Comparison of ENCODE assay signal across 28 cellular contexts in genomic region chr10:113713297-113713982, GRCh38. TPM values are rescaled to one million over a fixed set of nuclear protein-coding genes. Genes with fewer than 3 reads are reported as not detected.
A peak's percentile ranks its signal among the peaks of the same experiment; 100 is the strongest.
DNase-seq lines count a peak whose midpoint lies in the region; ATAC-seq, FAIRE-seq and TF ChIP-seq lines count a peak whose summit lies in the region.
"Had no signal": no experiment of that assay in that cellular context is flagged by ENCODE, and none has a peak within 500 bp of the region (broad histone marks: within the 10 kb centered on the region; RNA-seq: fewer than 3 reads in every experiment).

No MANE protein-coding gene starts in this region.

- H3K27me3 ChIP-seq in HUES48 (ENCODE audit: control insufficient read depth, insufficient read depth, low read length) (no peaks in the 10 kb centered on the region), body of pancreas (no peaks in the 10 kb centered on the region), lower lobe of right lung (ENCODE audit: low read depth) (no peaks in the 10 kb centered on the region)
- H3K27me3 ChIP-seq: BE2C had no signal

- intact Hi-C loops in body of pancreas (cut with DNase I) (no loop called here), lower lobe of right lung (cut with DNase I) (no loop called here)

- no peak for DNase-seq in A549 (ENCODE audit: low read depth in 1 of 2, low spot score in 1 of 2)
- DNase-seq in body of pancreas, result no peak
- DNase-seq in renal cortical epithelial cell (ENCODE audit: low read depth), result peak; percentile 13
- no peak for DNase-seq in effector memory CD8-positive, alpha-beta T cell
- no peak for DNase-seq in lower lobe of right lung
- DNase-seq: ACHN; BE2C; CD8-positive, alpha-beta memory T cell; DMS 273 treated with DMSO at 0.1 percent for 48 hours; DMS79; EL; GDM1; GM23248; NCI-H1092; NCI-H1417 treated with DMSO at 0.1 percent for 48 hours; NCI-H1694 treated with DMSO at 0.1 percent for 48 hours; NCI-H2081; NCI-H2227 treated with DMSO at 0.1 percent for 48 hours; SK-N-SH; SW 1271 had no signal

- TF ChIP-seq EP300 in A549 (IDR thresholded peaks at IDR 0.05), result no peak

- no peak for TF ChIP-seq RAD21 in A549 (conservative IDR thresholded peaks at IDR 0.05 in 1 of 2, IDR thresholded peaks at IDR 0.05 in 1 of 2)

- ATAC-seq in A549 (no peak), body of pancreas (no peak), GM18517 (IDR thresholded peaks at IDR 0.05; ENCODE audit: unreplicated experiment) (no peak), lower lobe of right lung (no peak)
- no peak for ATAC-seq in effector memory CD8-positive, alpha-beta T cell (replicated peaks)
- ATAC-seq: GM12878 had no signal

- peaks cover 15% of the 10 kb centered on the region for H3K4me1 ChIP-seq in A549
- peaks cover 33% of the 10 kb centered on the region for H3K4me1 ChIP-seq in HUES48 (ENCODE audit: control insufficient read depth, insufficient read depth, low read length)
- peaks cover 39% of the 10 kb centered on the region for H3K4me1 ChIP-seq in body of pancreas
- peaks cover 6% of the 10 kb centered on the region for H3K4me1 ChIP-seq in lower lobe of right lung
- H3K4me1 ChIP-seq: BE2C, HAP-1 had no signal

- TF ChIP-seq POLR2A in A549 (IDR thresholded peaks at IDR 0.05; ENCODE audit: low read length), result no peak
- no peak for TF ChIP-seq POLR2A in body of pancreas (IDR thresholded peaks at IDR 0.05)

- H3K27ac ChIP-seq in A549 (no peak overlapping the region), HUES48 (ENCODE audit: low read depth, low read length) (peak overlapping the region; percentile 34), body of pancreas (peak overlapping the region in 3 of 4 donors; percentile 10 to 55 (median 49)), lower lobe of right lung (no peak overlapping the region)
- H3K27ac ChIP-seq: GM23248 had no signal

- no peak overlapping the region for H3K4me3 Mint-ChIP-seq in effector memory CD8-positive, alpha-beta T cell
- H3K4me3 Mint-ChIP-seq: CD14-positive monocyte; CD8-positive, alpha-beta memory T cell had no signal

- H3K9ac ChIP-seq in HUES48 (ENCODE audit: low read depth, low read length), result no peak overlapping the region
- H3K9ac ChIP-seq: GM23248, SK-N-SH had no signal

- H3K4me1 Mint-ChIP-seq in effector memory CD8-positive, alpha-beta T cell (ENCODE audit: low read depth in 2 of 2), result peaks cover 19% of the 10 kb centered on the region in 2 donors

- no peak for TF ChIP-seq CTCF in A549 (IDR thresholded peaks at IDR 0.05)
- no peak for TF ChIP-seq CTCF in body of pancreas (IDR thresholded peaks at IDR 0.05)
- no peak for TF ChIP-seq CTCF in lower lobe of right lung (IDR thresholded peaks at IDR 0.05)

- no peaks in the 10 kb centered on the region for H3K27me3 Mint-ChIP-seq in effector memory CD8-positive, alpha-beta T cell
- H3K27me3 Mint-ChIP-seq: CD8-positive, alpha-beta memory T cell; IgD-negative memory B cell had no signal

- no peak overlapping the region for H3K4me2 ChIP-seq in A549
- H3K4me2 ChIP-seq: SK-N-SH had no signal

- no peak overlapping the region for H3K4me3 ChIP-seq in A549
- H3K4me3 ChIP-seq in HUES48 (ENCODE audit: low read depth, low read length), result no peak overlapping the region
- H3K4me3 ChIP-seq in body of pancreas, result no peak overlapping the region
- H3K4me3 ChIP-seq in lower lobe of right lung, result no peak overlapping the region
- H3K4me3 ChIP-seq: GM12878, GM23248, HAP-1 had no signal

- no peak overlapping the region for H3K27ac Mint-ChIP-seq in effector memory CD8-positive, alpha-beta T cell
- H3K27ac Mint-ChIP-seq: IgD-negative memory B cell had no signal

- CTCF ChIA-PET in A549 (lab: Yijun Ruan, JAX), result interaction anchor here (2.0 to 3.3 kb wide), 2 partner anchors 8 to 19 kb away, joined by 5 to 13 read pairs; no protein-coding TSS in a partner anchor

- peak; percentile 63 for FAIRE-seq in A549 (lab: Jason Lieb, UNC)
- FAIRE-seq: GM12878, HTR-8/SVneo had no signal

- POLR2A ChIA-PET in A549 (lab: Yijun Ruan, JAX), result no interaction called here

- H3K36me3 ChIP-seq in HUES48 (ENCODE audit: control insufficient read depth, insufficient read depth, low read length), result no peaks in the 10 kb centered on the region
- H3K36me3 ChIP-seq in body of pancreas (replicated peaks in 1 of 2; ENCODE audit: insufficient read depth in 1 of 2, low read depth in 2 of 2), result no peaks in the 10 kb centered on the region
- peaks cover 22% of the 10 kb centered on the region for H3K36me3 ChIP-seq in lower lobe of right lung
- H3K36me3 ChIP-seq: BE2C, HAP-1 had no signal

- H3K9me3 ChIP-seq in A549, result no peaks in the 10 kb centered on the region
- no peaks in the 10 kb centered on the region for H3K9me3 ChIP-seq in HUES48 (ENCODE audit: control insufficient read depth, insufficient read depth, low read length)
- H3K9me3 ChIP-seq in body of pancreas, result no peaks in the 10 kb centered on the region
- no peaks in the 10 kb centered on the region for H3K9me3 ChIP-seq in lower lobe of right lung
- H3K9me3 ChIP-seq: HAP-1, SK-N-SH had no signal

- peaks cover 29% of the 10 kb centered on the region for H3K36me3 Mint-ChIP-seq in effector memory CD8-positive, alpha-beta T cell (ENCODE audit: insufficient read depth)

- H3K9me3 Mint-ChIP-seq in effector memory CD8-positive, alpha-beta T cell, result peaks cover 0 to 3% of the 10 kb centered on the region in 2 donors
- H3K9me3 Mint-ChIP-seq: CD8-positive, alpha-beta memory T cell had no signal

- WGBS in A549 (ENCODE audit: missing lambda C conversion rate), result 78% methylated on average over 3 of the region's 3 CpGs
- WGBS in body of pancreas, 2 donors, result 53 to 62% methylated on average over 3 of the region's 3 CpGs

TF ChIP-seq in A549, 52 proteins besides CTCF, POLR2A, EP300 and RAD21:
- TF ChIP-seq ZFP36 (IDR thresholded peaks at IDR 0.05; ENCODE audit: borderline replicate concordance, partially characterized antibody), result peak; percentile 42
- no peak for TF ChIP-seq MAFK (IDR thresholded peaks at IDR 0.05; ENCODE audit: partially characterized antibody)
TF ChIP-seq in A549: peak in this region for 1.

RNA-seq across cellular contexts. Expression of gene CASP7, which starts 33.7 kb away (rescaled TPM):
- 27.0 and 29.7 TPM in 2 replicates for polyA plus RNA-seq in A549 (2011; rRNA removed)
- 12.1 and 12.6 TPM in 2 replicates for polyA plus RNA-seq in A549 (2012; cell fraction: cytosol; rRNA removed)
- polyA plus RNA-seq in A549 (2012; cell fraction: nucleus; rRNA removed), result 6.2 and 8.6 TPM in 2 replicates
- 21.4 to 23.9 TPM (median 22.6 TPM) in 3 replicates for polyA plus RNA-seq in A549 (2017; fragmentation: RNase III; extraction: RNeasy Plus Mini Kit Qiagen cat#74134 plus additional on column Dnase treatment)
- polyA minus RNA-seq in A549 (2011; rRNA and poly(A)+ RNA removed), result 11.2 and 14.1 TPM in 2 replicates
- total RNA-seq in body of pancreas, result 10 to 100 TPM; 11.2 to 23.1 TPM
- 41.2 and 48.6 TPM in 2 replicates for total RNA-seq in renal cortical epithelial cell
- total RNA-seq in lower lobe of right lung, result 36.3 TPM

RNA-seq across cellular contexts. Expression of gene PLEKHS1, which starts 38.0 kb away (rescaled TPM):
- polyA plus RNA-seq in A549 (2011; rRNA removed) (0.05 and 0.08 TPM in 2 replicates), A549 (2017; fragmentation: RNase III; extraction: RNeasy Plus Mini Kit Qiagen cat#74134 plus additional on column Dnase treatment) (0.03 to 0.09 TPM (median 0.08 TPM) in 3 replicates)
- 0.03 TPM in 2 replicates for polyA plus RNA-seq in A549 (2012; cell fraction: cytosol; rRNA removed)
- 0.04 and 0.05 TPM in 2 replicates for polyA plus RNA-seq in A549 (2012; cell fraction: nucleus; rRNA removed)
- 0.10 TPM in 1 of 2 replicates, not detected in the other for polyA minus RNA-seq in A549 (2011; rRNA and poly(A)+ RNA removed)
- total RNA-seq in body of pancreas (1 to 10 TPM; 6.2 to 7.6 TPM), renal cortical epithelial cell (under 0.01 and 0.45 TPM in 2 replicates), lower lobe of right lung (7.0 TPM)
- total RNA-seq: CD8-positive, alpha-beta memory T cell; GM12878; GM23248; NCI-H460 had no signal
- polyA plus RNA-seq: CD14-positive monocyte; CD8-positive, alpha-beta memory T cell; GM23248; IgD-negative memory B cell; SK-N-SH had no signal

RNA-seq across cellular contexts. Expression of gene NRAP, which starts 49.6 kb away (rescaled TPM):
- polyA plus RNA-seq in A549 (2011; rRNA removed) (not detected in 2 replicates), A549 (2017; fragmentation: RNase III; extraction: RNeasy Plus Mini Kit Qiagen cat#74134 plus additional on column Dnase treatment) (not detected in 3 replicates)
- polyA plus RNA-seq in A549 (2012; cell fraction: cytosol; rRNA removed), result not detected in 2 replicates
- not detected in 2 replicates for polyA plus RNA-seq in A549 (2012; cell fraction: nucleus; rRNA removed)
- polyA minus RNA-seq in A549 (2011; rRNA and poly(A)+ RNA removed), result not detected in 2 replicates
- total RNA-seq in body of pancreas (not detected), renal cortical epithelial cell (under 0.01 TPM in 1 of 2 replicates, not detected in the other), lower lobe of right lung (not detected)
- total RNA-seq: CD8-positive, alpha-beta memory T cell; GM12878; GM23248 had no signal
- polyA plus RNA-seq: CD14-positive monocyte; CD8-positive, alpha-beta memory T cell; GM12878; GM23248; IgD-negative memory B cell; SK-N-SH had no signal

Comparison
In these comparisons a context has a peak if more than half of its experiments do, and no peak if none do; other contexts are left out.
1. H3K27ac ChIP-seq: peak in HUES48 (single experiment) and body of pancreas (3 of 4); none in A549 (0 of 2) and lower lobe of right lung (single experiment).